In the genomic region with DNA sequence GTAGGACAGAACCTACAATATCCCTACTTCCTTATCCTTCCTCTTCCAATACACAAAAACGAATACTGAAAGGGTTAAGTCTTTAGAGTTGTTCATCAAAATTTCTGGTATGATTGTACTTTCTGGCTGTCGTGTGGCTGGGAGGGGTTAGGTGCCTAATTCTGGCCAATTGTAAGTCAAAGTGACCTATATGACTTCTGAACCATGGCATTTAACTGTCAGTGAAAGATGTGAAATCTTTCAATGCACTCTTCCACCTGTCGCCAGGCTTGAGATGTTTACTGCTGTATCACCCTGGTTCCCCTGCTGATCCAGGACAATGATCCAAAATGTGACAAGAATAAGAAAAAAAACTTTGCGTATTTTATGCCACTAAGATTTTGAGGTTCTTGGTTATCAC, we compare ENCODE assay signal across 10 cellular contexts. TPM values are rescaled to one million over a fixed set of nuclear protein-coding genes. Genes with fewer than 3 reads are reported as not detected.
DNase-seq lines count a peak whose midpoint lies in the region; ATAC-seq and TF ChIP-seq lines count a peak whose summit lies in the region.
"Had no signal": no experiment of that assay in that cellular context is flagged by ENCODE, and none has a peak within 500 bp of the region (broad histone marks: within the 10 kb centered on the region; RNA-seq: fewer than 3 reads in every experiment).

No MANE protein-coding gene starts in this region.

- no peak overlapping the region for H3K27ac ChIP-seq in neural progenitor cell

- peaks cover 100% of the 10 kb centered on the region for H3K79me2 ChIP-seq in neural progenitor cell (ENCODE audit: low read depth)

- no peaks in the 10 kb centered on the region for H3F3A ChIP-seq in neural progenitor cell (ENCODE audit: low read depth)

- no peaks in the 10 kb centered on the region for H3K36me3 ChIP-seq in mucosa of descending colon (ENCODE audit: low read depth)
- peaks cover 4% of the 10 kb centered on the region for H3K36me3 ChIP-seq in neural progenitor cell
- H3K36me3 ChIP-seq: HAP-1 had no signal

- no peak overlapping the region for H3K9ac ChIP-seq in neural progenitor cell

- TF ChIP-seq CTCF in mucosa of descending colon (IDR thresholded peaks at IDR 0.05) (no peak), neural progenitor cell (IDR thresholded peaks at IDR 0.05) (no peak)

- no peak for DNase-seq in natural killer cell treated with Interleukin-12 subunit alpha and Interleukin-12 subunit beta and Interleukin-15 and Interleukin-18, amount 100 ng/mL, for 72 hours (ENCODE audit: low spot score)
- DNase-seq in mucosa of descending colon (no peak), neural progenitor cell (ENCODE audit: low spot score) (no peak), hypothalamus (lab: John Stamatoyannopoulos, UW) (no peak), NK-92 (lab: John Stamatoyannopoulos, UW; ENCODE audit: unreplicated experiment) (no peak)
- DNase-seq: cortex of kidney had no signal

- H2AFZ ChIP-seq in neural progenitor cell (replicated peaks), result no peak overlapping the region

- H3K4me1 ChIP-seq in mucosa of descending colon (ENCODE audit: low read depth) (peaks cover 26% of the 10 kb centered on the region), neural progenitor cell (peaks cover 21% of the 10 kb centered on the region)

- H3K4me3 Mint-ChIP-seq in natural killer cell treated with Interleukin-12 subunit alpha and Interleukin-12 subunit beta and Interleukin-15 and Interleukin-18, amount 100 ng/mL, for 72 hours, result no peak overlapping the region
- H3K4me3 Mint-ChIP-seq in neural progenitor cell, result no peak overlapping the region

- H3K27ac Mint-ChIP-seq in natural killer cell treated with Interleukin-12 subunit alpha and Interleukin-12 subunit beta and Interleukin-15 and Interleukin-18, amount 100 ng/mL, for 72 hours, result peak overlapping the region; percentile 29 to 34
- no peak overlapping the region for H3K27ac Mint-ChIP-seq in neural progenitor cell

- H4K20me1 ChIP-seq in neural progenitor cell (ENCODE audit: low read depth), result peaks cover 63% of the 10 kb centered on the region

- H3K27me3 ChIP-seq in neural progenitor cell, result no peaks in the 10 kb centered on the region

- no peaks in the 10 kb centered on the region for H3K27me3 Mint-ChIP-seq in natural killer cell treated with Interleukin-12 subunit alpha and Interleukin-12 subunit beta and Interleukin-15 and Interleukin-18, amount 100 ng/mL, for 72 hours
- no peaks in the 10 kb centered on the region for H3K27me3 Mint-ChIP-seq in neural progenitor cell (ENCODE audit: insufficient read depth, low read depth)

- H3K9me3 ChIP-seq in mucosa of descending colon (no peaks in the 10 kb centered on the region), neural progenitor cell (ENCODE audit: low read depth) (no peaks in the 10 kb centered on the region)
- H3K9me3 ChIP-seq: HAP-1 had no signal

- H3K4me1 Mint-ChIP-seq in natural killer cell treated with Interleukin-12 subunit alpha and Interleukin-12 subunit beta and Interleukin-15 and Interleukin-18, amount 100 ng/mL, for 72 hours (ENCODE audit: low read depth in 2 of 2), result peaks cover 56 to 74% of the 10 kb centered on the region in 2 donors
- no peaks in the 10 kb centered on the region for H3K4me1 Mint-ChIP-seq in neural progenitor cell

- no peak overlapping the region for H3K4me3 ChIP-seq in mucosa of descending colon
- H3K4me3 ChIP-seq in neural progenitor cell, result no peak overlapping the region
- H3K4me3 ChIP-seq: HAP-1 had no signal

- no peak overlapping the region for H3K4me2 ChIP-seq in neural progenitor cell

- intact Hi-C loops in mucosa of descending colon (cut with DNase I, micrococcal nuclease), result no loop called here

- ATAC-seq in GM18868 (IDR thresholded peaks at IDR 0.05; ENCODE audit: unreplicated experiment) (peak; percentile 52), GM21576 (IDR thresholded peaks at IDR 0.05; ENCODE audit: unreplicated experiment) (peak; percentile 62), HG03378 (IDR thresholded peaks at IDR 0.05; ENCODE audit: unreplicated experiment) (peak; percentile 40), mucosa of descending colon (no peak)
- no peak for ATAC-seq in natural killer cell treated with Interleukin-12 subunit alpha and Interleukin-12 subunit beta and Interleukin-15 and Interleukin-18, amount 100 ng/mL, for 72 hours

- H3K36me3 Mint-ChIP-seq in natural killer cell treated with Interleukin-12 subunit alpha and Interleukin-12 subunit beta and Interleukin-15 and Interleukin-18, amount 100 ng/mL, for 72 hours, result no peaks in the 10 kb centered on the region
- H3K36me3 Mint-ChIP-seq in neural progenitor cell, result peaks cover 41% of the 10 kb centered on the region

- no peaks in the 10 kb centered on the region for H3K9me3 Mint-ChIP-seq in natural killer cell treated with Interleukin-12 subunit alpha and Interleukin-12 subunit beta and Interleukin-15 and Interleukin-18, amount 100 ng/mL, for 72 hours
- peaks cover 22% of the 10 kb centered on the region for H3K9me3 Mint-ChIP-seq in neural progenitor cell

RNA-seq across cellular contexts. Expression of gene EPC1, which starts 20.8 kb away (rescaled TPM):
- 10 to 100 TPM; 43.4 to 45.9 TPM for total RNA-seq in natural killer cell treated with Interleukin-12 subunit alpha and Interleukin-12 subunit beta and Interleukin-15 and Interleukin-18, amount 100 ng/mL, for 72 hours
- total RNA-seq in mucosa of descending colon (10 to 100 TPM; 33.7 to 47.9 (median 46.9) TPM), neural progenitor cell (ENCODE audit: low replicate concordance) (36.0 and 45.4 TPM in 2 replicates)

Comparison
In these comparisons a context has a peak if more than half of its experiments do, and no peak if none do; other contexts are left out.
1. ATAC-seq: peak in GM18868 (single experiment), GM21576 (single experiment) and HG03378 (single experiment); none in natural killer cell treated with Interleukin-12 subunit alpha and Interleukin-12 subunit beta and Interleukin-15 and Interleukin-18, amount 100 ng/mL, for 72 hours (0 of 2) and mucosa of descending colon (single experiment).